Comparison of ENCODE assay signal across 25 cellular contexts in genomic region chr19:44959691-44960090, GRCh38. TPM values are rescaled to one million over a fixed set of nuclear protein-coding genes. Genes with fewer than 3 reads are reported as not detected.
DNase-seq lines count a peak whose midpoint lies in the region; ATAC-seq, FAIRE-seq and TF ChIP-seq lines count a peak whose summit lies in the region.
"Had no signal": no experiment of that assay in that cellular context is flagged by ENCODE, and none has a peak within 500 bp of the region (broad histone marks: within the 10 kb centered on the region; RNA-seq: fewer than 3 reads in every experiment).

No MANE protein-coding gene starts in this region.

- FAIRE-seq in GM12878 (lab: Jason Lieb, UNC): no peak
- FAIRE-seq: A204.1 had no signal

- no peaks in the 10 kb centered on the region for H3K9me3 Mint-ChIP-seq in activated CD8-positive, alpha-beta T cell treated with anti-CD3 and anti-CD28 coated beads for 36 hours
- H3K9me3 Mint-ChIP-seq in activated CD8-positive, alpha-beta T cell treated with anti-CD3 and anti-CD28 coated beads, Interleukin-2, amount 10 ng/mL, durations not matched to agents 7 days and 5 days (ENCODE audit: insufficient read depth): no peaks in the 10 kb centered on the region
- H3K9me3 Mint-ChIP-seq in IgD-negative memory B cell (no peaks in the 10 kb centered on the region), progenitor cell of endocrine pancreas (ENCODE audit: low read depth) (no peaks in the 10 kb centered on the region)
- H3K9me3 Mint-ChIP-seq: mesothelial cell of epicardium had no signal

- RAD21 ChIA-PET in GM12878 (lab: Charles Lee; ENCODE audit: unreplicated experiment): interaction anchor here (0.8 to 1.4 kb wide), 3 partner anchors 27 to 100 kb away, joined by 3 to 6 read pairs (median 4); no protein-coding TSS in a partner anchor

- peak overlapping the region; percentile 33 for H3K27ac ChIP-seq in GM12878 (ENCODE audit: control insufficient read depth, insufficient read depth)
- H3K27ac ChIP-seq: breast epithelium, colonic mucosa had no signal

- no peaks in the 10 kb centered on the region for H4K20me1 ChIP-seq in GM12878 (ENCODE audit: control insufficient read depth, insufficient read depth)

- TF ChIP-seq RAD21 in GM12878 (IDR thresholded peaks at IDR 0.05; ENCODE audit: insufficient read depth, low read depth, low read length): no peak

- SMC1A ChIA-PET in GM12878 (lab: Charles Lee; ENCODE audit: uncharacterized antibody, unreplicated experiment): interaction anchor here (1.3 to 1.9 kb wide), 2 partner anchors 16 to 100 kb away, joined by 4 to 5 read pairs; no protein-coding TSS in a partner anchor

- H3K36me3 Mint-ChIP-seq in activated CD8-positive, alpha-beta T cell treated with anti-CD3 and anti-CD28 coated beads for 36 hours (ENCODE audit: low read depth): peaks cover 6% of the 10 kb centered on the region
- peaks cover 6% of the 10 kb centered on the region for H3K36me3 Mint-ChIP-seq in activated CD8-positive, alpha-beta T cell treated with anti-CD3 and anti-CD28 coated beads, Interleukin-2, amount 10 ng/mL, durations not matched to agents 7 days and 5 days (ENCODE audit: low read depth)
- H3K36me3 Mint-ChIP-seq in IgD-negative memory B cell (no peaks in the 10 kb centered on the region), progenitor cell of endocrine pancreas (ENCODE audit: insufficient read depth) (peaks cover 5% of the 10 kb centered on the region)

- peaks cover 60% of the 10 kb centered on the region for H3K79me2 ChIP-seq in GM12878 (ENCODE audit: control insufficient read depth, insufficient read depth, low read length)

- H3K27ac Mint-ChIP-seq in activated CD8-positive, alpha-beta T cell treated with anti-CD3 and anti-CD28 coated beads for 36 hours: peak overlapping the region; percentile 44
- no peak overlapping the region for H3K27ac Mint-ChIP-seq in activated CD8-positive, alpha-beta T cell treated with anti-CD3 and anti-CD28 coated beads, Interleukin-2, amount 10 ng/mL, durations not matched to agents 7 days and 5 days
- H3K27ac Mint-ChIP-seq in IgD-negative memory B cell: peak overlapping the region; percentile 75 to 85 (median 75)
- H3K27ac Mint-ChIP-seq in progenitor cell of endocrine pancreas: peak overlapping the region; percentile 17
- H3K27ac Mint-ChIP-seq: mesothelial cell of epicardium had no signal

- TF ChIP-seq EP300 in GM12878 (IDR thresholded peaks at IDR 0.05; ENCODE audit: borderline replicate concordance in 1 of 2, control insufficient read depth in 1 of 2, low read depth in 2 of 2, low read length in 2 of 2): no peak

- no peaks in the 10 kb centered on the region for H3K27me3 ChIP-seq in GM12878 (replicated peaks in 1 of 2; ENCODE audit: control insufficient read depth in 2 of 2, insufficient read depth in 2 of 2, low read length in 1 of 2)
- H3K27me3 ChIP-seq: BE2C, breast epithelium, colonic mucosa had no signal

- no peak for DNase-seq in activated CD8-positive, alpha-beta T cell treated with anti-CD3 and anti-CD28 coated beads for 36 hours
- DNase-seq in activated CD8-positive, alpha-beta T cell treated with anti-CD3 and anti-CD28 coated beads, Interleukin-2, amount 10 ng/mL, durations not matched to agents 7 days and 5 days: no peak
- no peak for DNase-seq in GM12878 (ENCODE audit: low read depth, low spot score)
- DNase-seq in progenitor cell of endocrine pancreas (ENCODE audit: low spot score, unreplicated experiment): no peak
- DNase-seq in NCI-H2081 (lab: John Stamatoyannopoulos, UW): no peak
- DNase-seq in NCI-H1436 treated with DMSO at 0.1 percent for 48 hours (lab: John Stamatoyannopoulos, UW): no peak
- DNase-seq: BE2C; colonic mucosa; head of caudate nucleus; MM.1S; NCI-H146; NCI-H2171; NCI-H526; OCI-M1; stimulated activated CD4-positive, alpha-beta T cell treated with anti-CD3 and anti-CD28 coated beads, Interleukin-2, amount 100 ng/mL, for 48 hours had no signal

- intact Hi-C loops in activated CD8-positive, alpha-beta T cell treated with anti-CD3 and anti-CD28 coated beads for 36 hours (cut with micrococcal nuclease): no loop called here
- intact Hi-C loops in GM12878 (cut with micrococcal nuclease; ENCODE audit: unreplicated experiment): no loop called here

- in situ Hi-C loops in GM12878 (cut with MboI): loop anchor here (10.0 kb wide), 1 partner anchor 55 kb away; the partner anchor contains the start of gene APOE

- no peaks in the 10 kb centered on the region for H3K9me3 ChIP-seq in GM12878 (replicated peaks; ENCODE audit: control insufficient read depth, insufficient read depth, low read length)
- H3K9me3 ChIP-seq: BE2C, breast epithelium, colonic mucosa had no signal

- peaks cover 42% of the 10 kb centered on the region for H3K4me1 Mint-ChIP-seq in activated CD8-positive, alpha-beta T cell treated with anti-CD3 and anti-CD28 coated beads for 36 hours (ENCODE audit: low read depth)
- H3K4me1 Mint-ChIP-seq in activated CD8-positive, alpha-beta T cell treated with anti-CD3 and anti-CD28 coated beads, Interleukin-2, amount 10 ng/mL, durations not matched to agents 7 days and 5 days (ENCODE audit: low read depth): peaks cover 29% of the 10 kb centered on the region
- peaks cover 50 to 58% (median 57%) of the 10 kb centered on the region in 3 donors for H3K4me1 Mint-ChIP-seq in IgD-negative memory B cell
- peaks cover 16% of the 10 kb centered on the region for H3K4me1 Mint-ChIP-seq in progenitor cell of endocrine pancreas (ENCODE audit: low read depth)

- no peak overlapping the region for H3K4me3 Mint-ChIP-seq in activated CD8-positive, alpha-beta T cell treated with anti-CD3 and anti-CD28 coated beads for 36 hours
- no peak overlapping the region for H3K4me3 Mint-ChIP-seq in activated CD8-positive, alpha-beta T cell treated with anti-CD3 and anti-CD28 coated beads, Interleukin-2, amount 10 ng/mL, durations not matched to agents 7 days and 5 days
- peak overlapping the region; percentile 12 to 53 (median 30) for H3K4me3 Mint-ChIP-seq in IgD-negative memory B cell
- H3K4me3 Mint-ChIP-seq in progenitor cell of endocrine pancreas (ENCODE audit: low read depth): no peak overlapping the region
- H3K4me3 Mint-ChIP-seq: mesothelial cell of epicardium had no signal

- TF ChIP-seq CTCF in activated CD8-positive, alpha-beta T cell treated with anti-CD3 and anti-CD28 coated beads for 36 hours (IDR thresholded peaks at IDR 0.05): no peak
- TF ChIP-seq CTCF in GM12878 (IDR thresholded peaks at IDR 0.05 in 2 of 3, conservative IDR thresholded peaks at IDR 0.05 in 1 of 3; ENCODE audit: control insufficient read depth in 2 of 3, extremely low read depth in 1 of 3, insufficient read depth in 1 of 3, low read depth in 3 of 3, low read length in 3 of 3) (no peak), progenitor cell of endocrine pancreas (IDR thresholded peaks at IDR 0.05; ENCODE audit: unreplicated experiment) (no peak)

- no peaks in the 10 kb centered on the region for H3K27me3 Mint-ChIP-seq in activated CD8-positive, alpha-beta T cell treated with anti-CD3 and anti-CD28 coated beads for 36 hours
- H3K27me3 Mint-ChIP-seq in activated CD8-positive, alpha-beta T cell treated with anti-CD3 and anti-CD28 coated beads, Interleukin-2, amount 10 ng/mL, durations not matched to agents 7 days and 5 days (ENCODE audit: low read depth): no peaks in the 10 kb centered on the region
- H3K27me3 Mint-ChIP-seq in IgD-negative memory B cell (no peaks in the 10 kb centered on the region), progenitor cell of endocrine pancreas (no peaks in the 10 kb centered on the region)

- no peak overlapping the region; the same call in 1 of the 2 replicates for H3K9ac ChIP-seq in GM12878 (ENCODE audit: control insufficient read depth, insufficient read depth, low read length)

- POLR2A ChIA-PET in activated CD8-positive, alpha-beta T cell treated with anti-CD3 and anti-CD28 coated beads for 36 hours (lab: Charles Lee): interaction anchor here (0.6 to 1.0 kb wide), 2 partner anchors 56 to 102 kb away, joined by 3 to 4 read pairs; no protein-coding TSS in a partner anchor
- POLR2A ChIA-PET in activated CD8-positive, alpha-beta T cell treated with anti-CD3 and anti-CD28 coated beads, Interleukin-2, amount 10 ng/mL, durations not matched to agents 7 days and 5 days (lab: Charles Lee): interaction anchor here (0.6 kb wide), 1 partner anchor 257 kb away, joined by 4 read pairs; no protein-coding TSS in a partner anchor
- POLR2A ChIA-PET in GM12878 (lab: Charles Lee): interaction anchor here (0.6 kb wide), 1 partner anchor 162 kb away, joined by 3 read pairs; no protein-coding TSS in a partner anchor

- TF ChIP-seq POLR2A in GM12878 (IDR thresholded peaks at IDR 0.05; ENCODE audit: low read depth, low read length): no peak

- 87% methylated on average over 5 of the region's 5 CpGs for WGBS in GM12878 (ENCODE audit: insufficient coverage, insufficient replicate concordance, low lambda C conversion rate, missing lambda C conversion rate)

- no TSS peak for BruUV-seq in GM12878 (replicated peaks; lab: Mats Ljungman, UMichigan)

- no peak overlapping the region; the same call in 1 of the 2 replicates for H3K4me3 ChIP-seq in GM12878
- H3K4me3 ChIP-seq: breast epithelium, colonic mucosa, smooth muscle cell had no signal

- H3K4me1 ChIP-seq in GM12878 (ENCODE audit: control insufficient read depth, insufficient read depth, low read length): peaks cover 14% of the 10 kb centered on the region
- H3K4me1 ChIP-seq: BE2C had no signal

- peak overlapping the region; percentile 62 for H3K4me2 ChIP-seq in GM12878 (ENCODE audit: control insufficient read depth, insufficient read depth)
- H3K4me2 ChIP-seq: smooth muscle cell had no signal

- H3K36me3 ChIP-seq in GM12878 (ENCODE audit: control insufficient read depth in 2 of 2, insufficient read depth in 2 of 2, low read length in 1 of 2): peaks cover 5 to 8% of the 10 kb centered on the region in 2 experiments

- CTCF ChIA-PET in activated CD8-positive, alpha-beta T cell treated with anti-CD3 and anti-CD28 coated beads for 36 hours (lab: Charles Lee): no interaction called here
- CTCF ChIA-PET in activated CD8-positive, alpha-beta T cell treated with anti-CD3 and anti-CD28 coated beads, Interleukin-2, amount 10 ng/mL, durations not matched to agents 7 days and 5 days (lab: Charles Lee): interaction anchor here (1.0 kb wide), 1 partner anchor 29 kb away, joined by 3 read pairs; no protein-coding TSS in a partner anchor
- CTCF ChIA-PET in GM12878 (lab: Yijun Ruan, JAX): interaction anchor here (1.2 to 4.1 kb wide), 4 partner anchors 8 to 100 kb away, joined by 5 to 25 read pairs (median 6); no protein-coding TSS in a partner anchor

- no peak overlapping the region for H2AFZ ChIP-seq in GM12878 (ENCODE audit: control insufficient read depth, low read depth, low read length)

- ATAC-seq in activated CD8-positive, alpha-beta T cell treated with anti-CD3 and anti-CD28 coated beads for 36 hours: no peak
- no peak for ATAC-seq in activated CD8-positive, alpha-beta T cell treated with anti-CD3 and anti-CD28 coated beads, Interleukin-2, amount 10 ng/mL, durations not matched to agents 7 days and 5 days
- no peak for ATAC-seq in GM12878
- no peak for ATAC-seq in HG02938 (IDR thresholded peaks at IDR 0.05; ENCODE audit: unreplicated experiment)
- ATAC-seq: Right ventricle myocardium inferior had no signal

RNA-seq across cellular contexts. Expression of gene CLPTM1, which starts 4.5 kb away (rescaled TPM):
- total RNA-seq in activated CD8-positive, alpha-beta T cell treated with anti-CD3 and anti-CD28 coated beads for 36 hours: 10 to 100 TPM; 38.6 to 39.8 TPM
- 10 to 100 TPM; 65.5 to 67.8 TPM for total RNA-seq in activated CD8-positive, alpha-beta T cell treated with anti-CD3 and anti-CD28 coated beads, Interleukin-2, amount 10 ng/mL, durations not matched to agents 7 days and 5 days
- polyA plus RNA-seq in IgD-negative memory B cell (29.2 TPM), GM12878 (2011; rRNA removed) (13.3 and 33.1 TPM in 2 replicates), GM12878 (2014; fragmentation: Illumina TruSeq; extraction: Trizol) (28.5 and 51.2 TPM in 2 replicates), GM12878 (2014; fragmentation: Nextera tagmentation; extraction: Ambion mirVana) (1 to 10 TPM in 1 of 2 experiments, under 1 TPM in 1; 0.42 to 2.3 TPM), GM12878 (2014; rRNA removed) (36.2 and 43.4 TPM in 2 replicates), GM12878 (2016; fragmentation: Nextera tagmentation; extraction: Ambion mirVana) (10 to 100 TPM; 56.6 to 60.9 TPM)
- 48.2 and 53.9 TPM in 2 replicates for total RNA-seq in GM12878 (2013; cell fraction: nucleolus; rRNA removed)
- total RNA-seq in GM12878 (2014; rRNA removed) (22.5 and 34.3 TPM in 2 replicates), GM12878 (2014; rRNA removed; fragmentation: Illumina TruSeq; extraction: Trizol) (10.5 and 14.4 TPM in 2 replicates), GM12878 (2021) (70.6 and 72.6 TPM in 2 replicates), progenitor cell of endocrine pancreas (95.5 and 98.8 TPM in 2 replicates)
- 19.8 TPM for polyA plus RNA-seq in GM12878 (2011; ENCODE audit: low read depth)
- 49.1 and 49.9 TPM in 2 replicates for polyA plus RNA-seq in GM12878 (2011; cell fraction: cytosol; rRNA removed)
- polyA plus RNA-seq in GM12878 (2011; cell fraction: nucleus; rRNA removed): 120 and 136 TPM in 2 replicates
- polyA plus RNA-seq in GM12878 (2012): 37.1 and 39.2 TPM in 2 replicates
- 45.1 and 46.5 TPM in 2 replicates for polyA minus RNA-seq in GM12878 (2011; rRNA and poly(A)+ RNA removed)
- 22.6 and 31.4 TPM in 2 replicates for polyA minus RNA-seq in GM12878 (2011; cell fraction: cytosol; rRNA and poly(A)+ RNA removed)
- polyA minus RNA-seq in GM12878 (2011; cell fraction: nucleus; rRNA and poly(A)+ RNA removed): 23.0 and 39.7 TPM in 2 replicates

RNA-seq across cellular contexts. Expression of gene APOC2, which starts 13.8 kb away (rescaled TPM):
- not detected for total RNA-seq in activated CD8-positive, alpha-beta T cell treated with anti-CD3 and anti-CD28 coated beads for 36 hours
- not detected for total RNA-seq in activated CD8-positive, alpha-beta T cell treated with anti-CD3 and anti-CD28 coated beads, Interleukin-2, amount 10 ng/mL, durations not matched to agents 7 days and 5 days
- polyA plus RNA-seq in IgD-negative memory B cell (not detected), GM12878 (2011; rRNA removed) (0.52 and 0.72 TPM in 2 replicates), GM12878 (2014; fragmentation: Illumina TruSeq; extraction: Trizol) (not detected in 2 replicates), GM12878 (2014; fragmentation: Nextera tagmentation; extraction: Ambion mirVana) (not detected), GM12878 (2014; rRNA removed) (not detected in 2 replicates), GM12878 (2016; fragmentation: Nextera tagmentation; extraction: Ambion mirVana) (not detected)
- not detected in 2 replicates for total RNA-seq in GM12878 (2013; cell fraction: nucleolus; rRNA removed)
- total RNA-seq in GM12878 (2014; rRNA removed) (not detected in 2 replicates), GM12878 (2014; rRNA removed; fragmentation: Illumina TruSeq; extraction: Trizol) (not detected in 2 replicates), GM12878 (2021) (not detected in 2 replicates), progenitor cell of endocrine pancreas (not detected in 2 replicates)
- polyA plus RNA-seq in GM12878 (2011; ENCODE audit: low read depth): not detected
- 1.2 and 1.3 TPM in 2 replicates for polyA plus RNA-seq in GM12878 (2011; cell fraction: cytosol; rRNA removed)
- not detected in 2 replicates for polyA plus RNA-seq in GM12878 (2011; cell fraction: nucleus; rRNA removed)
- polyA plus RNA-seq in GM12878 (2012): 0.49 TPM in 1 of 2 replicates, not detected in the other
- polyA minus RNA-seq in GM12878 (2011; rRNA and poly(A)+ RNA removed): 0.41 TPM in 1 of 2 replicates, not detected in the other
- polyA minus RNA-seq in GM12878 (2011; cell fraction: cytosol; rRNA and poly(A)+ RNA removed): not detected in 2 replicates
- not detected in 2 replicates for polyA minus RNA-seq in GM12878 (2011; cell fraction: nucleus; rRNA and poly(A)+ RNA removed)
- total RNA-seq: mesothelial cell of epicardium, pulmonary artery endothelial cell, Right ventricle myocardium inferior had no signal

RNA-seq across cellular contexts. Expression of gene APOC4, which starts 17.7 kb away (rescaled TPM):
- total RNA-seq in activated CD8-positive, alpha-beta T cell treated with anti-CD3 and anti-CD28 coated beads for 36 hours: not detected
- not detected for total RNA-seq in activated CD8-positive, alpha-beta T cell treated with anti-CD3 and anti-CD28 coated beads, Interleukin-2, amount 10 ng/mL, durations not matched to agents 7 days and 5 days
- polyA plus RNA-seq in IgD-negative memory B cell (not detected), GM12878 (2011; rRNA removed) (not detected in 2 replicates), GM12878 (2014; fragmentation: Illumina TruSeq; extraction: Trizol) (1.4 TPM in 1 of 2 replicates, not detected in the other), GM12878 (2014; fragmentation: Nextera tagmentation; extraction: Ambion mirVana) (not detected), GM12878 (2014; rRNA removed) (not detected in 2 replicates), GM12878 (2016; fragmentation: Nextera tagmentation; extraction: Ambion mirVana) (not detected)
- not detected in 2 replicates for total RNA-seq in GM12878 (2013; cell fraction: nucleolus; rRNA removed)
- total RNA-seq in GM12878 (2014; rRNA removed) (not detected in 2 replicates), GM12878 (2014; rRNA removed; fragmentation: Illumina TruSeq; extraction: Trizol) (not detected in 2 replicates), GM12878 (2021) (not detected in 2 replicates), progenitor cell of endocrine pancreas (not detected in 2 replicates)
- polyA plus RNA-seq in GM12878 (2011; ENCODE audit: low read depth): not detected
- polyA plus RNA-seq in GM12878 (2011; cell fraction: cytosol; rRNA removed): not detected in 2 replicates
- polyA plus RNA-seq in GM12878 (2011; cell fraction: nucleus; rRNA removed): not detected in 2 replicates
- not detected in 2 replicates for polyA plus RNA-seq in GM12878 (2012)
- polyA minus RNA-seq in GM12878 (2011; rRNA and poly(A)+ RNA removed): not detected in 2 replicates
- polyA minus RNA-seq in GM12878 (2011; cell fraction: cytosol; rRNA and poly(A)+ RNA removed): not detected in 2 replicates
- polyA minus RNA-seq in GM12878 (2011; cell fraction: nucleus; rRNA and poly(A)+ RNA removed): not detected in 2 replicates
- total RNA-seq: breast epithelium, colonic mucosa, mesothelial cell of epicardium, pulmonary artery endothelial cell, Right ventricle myocardium inferior, smooth muscle cell, ureter had no signal
- polyA plus RNA-seq: adipose tissue, smooth muscle cell had no signal

RNA-seq across cellular contexts. Expression of gene RELB, which starts 41.6 kb away (rescaled TPM):
- 10 to 100 TPM; 37.6 to 37.9 TPM for total RNA-seq in activated CD8-positive, alpha-beta T cell treated with anti-CD3 and anti-CD28 coated beads for 36 hours
- 10 to 100 TPM in 1 of 2 experiments, 1 to 10 TPM in 1; 8.7 to 10.2 TPM for total RNA-seq in activated CD8-positive, alpha-beta T cell treated with anti-CD3 and anti-CD28 coated beads, Interleukin-2, amount 10 ng/mL, durations not matched to agents 7 days and 5 days
- 89.8 TPM for polyA plus RNA-seq in IgD-negative memory B cell
- 26.2 and 27.0 TPM in 2 replicates for total RNA-seq in GM12878 (2013; cell fraction: nucleolus; rRNA removed)
- 14.6 and 22.8 TPM in 2 replicates for total RNA-seq in GM12878 (2014; rRNA removed)
- 8.4 and 9.1 TPM in 2 replicates for total RNA-seq in GM12878 (2014; rRNA removed; fragmentation: Illumina TruSeq; extraction: Trizol)
- total RNA-seq in GM12878 (2021): 43.4 and 43.8 TPM in 2 replicates
- polyA plus RNA-seq in GM12878 (2011; ENCODE audit: low read depth): 7.3 TPM
- polyA plus RNA-seq in GM12878 (2011; rRNA removed): 9.9 and 20.6 TPM in 2 replicates
- 34.4 and 43.0 TPM in 2 replicates for polyA plus RNA-seq in GM12878 (2011; cell fraction: cytosol; rRNA removed)
- 42.0 and 52.3 TPM in 2 replicates for polyA plus RNA-seq in GM12878 (2011; cell fraction: nucleus; rRNA removed)
- 27.3 and 32.8 TPM in 2 replicates for polyA plus RNA-seq in GM12878 (2012)
- polyA plus RNA-seq in GM12878 (2014; fragmentation: Illumina TruSeq; extraction: Trizol): 3.6 and 5.6 TPM in 2 replicates
- polyA plus RNA-seq in GM12878 (2014; fragmentation: Nextera tagmentation; extraction: Ambion mirVana): 1 to 10 TPM in 1 of 2 experiments, under 1 TPM in 1; 0.66 to 3.2 TPM
- 27.9 and 38.9 TPM in 2 replicates for polyA plus RNA-seq in GM12878 (2014; rRNA removed)
- polyA plus RNA-seq in GM12878 (2016; fragmentation: Nextera tagmentation; extraction: Ambion mirVana): 10 to 100 TPM; 11.1 to 14.5 TPM
- polyA minus RNA-seq in GM12878 (2011; rRNA and poly(A)+ RNA removed): 27.9 and 45.2 TPM in 2 replicates
- 30.0 and 34.2 TPM in 2 replicates for polyA minus RNA-seq in GM12878 (2011; cell fraction: cytosol; rRNA and poly(A)+ RNA removed)
- polyA minus RNA-seq in GM12878 (2011; cell fraction: nucleus; rRNA and poly(A)+ RNA removed): 9.7 and 20.9 TPM in 2 replicates
- 6.2 and 6.8 TPM in 2 replicates for total RNA-seq in progenitor cell of endocrine pancreas

RNA-seq across cellular contexts. Expression of gene APOC1, which starts 45.3 kb away (rescaled TPM):
- total RNA-seq in activated CD8-positive, alpha-beta T cell treated with anti-CD3 and anti-CD28 coated beads for 36 hours: 1 to 10 TPM; 2.5 to 3.6 TPM
- not detected for total RNA-seq in activated CD8-positive, alpha-beta T cell treated with anti-CD3 and anti-CD28 coated beads, Interleukin-2, amount 10 ng/mL, durations not matched to agents 7 days and 5 days
- not detected for polyA plus RNA-seq in IgD-negative memory B cell
- total RNA-seq in GM12878 (2013; cell fraction: nucleolus; rRNA removed): not detected in 2 replicates
- total RNA-seq in GM12878 (2014; rRNA removed): 0.73 and 1.3 TPM in 2 replicates
- 0.76 and 2.4 TPM in 2 replicates for total RNA-seq in GM12878 (2014; rRNA removed; fragmentation: Illumina TruSeq; extraction: Trizol)
- 2.7 and 3.8 TPM in 2 replicates for total RNA-seq in GM12878 (2021)
- 1.1 TPM for polyA plus RNA-seq in GM12878 (2011; ENCODE audit: low read depth)
- 1.0 and 1.7 TPM in 2 replicates for polyA plus RNA-seq in GM12878 (2011; rRNA removed)
- polyA plus RNA-seq in GM12878 (2011; cell fraction: cytosol; rRNA removed): 0.85 and 1.2 TPM in 2 replicates
- 1.1 TPM in 1 of 2 replicates, not detected in the other for polyA plus RNA-seq in GM12878 (2011; cell fraction: nucleus; rRNA removed)
- polyA plus RNA-seq in GM12878 (2012): 8.3 and 12.1 TPM in 2 replicates
- 3.8 TPM in 1 of 2 replicates, not detected in the other for polyA plus RNA-seq in GM12878 (2014; fragmentation: Illumina TruSeq; extraction: Trizol)
- polyA plus RNA-seq in GM12878 (2014; fragmentation: Nextera tagmentation; extraction: Ambion mirVana): 1 to 10 TPM; 2.4 to 4.0 TPM
- 0.47 and 0.83 TPM in 2 replicates for polyA plus RNA-seq in GM12878 (2014; rRNA removed)
- polyA plus RNA-seq in GM12878 (2016; fragmentation: Nextera tagmentation; extraction: Ambion mirVana): 1 to 10 TPM; 2.8 to 3.9 TPM
- 0.73 TPM in 1 of 2 replicates, not detected in the other for polyA minus RNA-seq in GM12878 (2011; rRNA and poly(A)+ RNA removed)
- not detected in 2 replicates for polyA minus RNA-seq in GM12878 (2011; cell fraction: cytosol; rRNA and poly(A)+ RNA removed)
- polyA minus RNA-seq in GM12878 (2011; cell fraction: nucleus; rRNA and poly(A)+ RNA removed): not detected in 2 replicates
- total RNA-seq in progenitor cell of endocrine pancreas: 85.5 and 89.4 TPM in 2 replicates

Comparison
In these comparisons a context has a peak if more than half of its experiments do, and no peak if none do; other contexts are left out.
1. H3K4me3 Mint-ChIP-seq: peak in IgD-negative memory B cell (4 of 4); none in activated CD8-positive, alpha-beta T cell treated with anti-CD3 and anti-CD28 coated beads for 36 hours (single experiment), activated CD8-positive, alpha-beta T cell treated with anti-CD3 and anti-CD28 coated beads, Interleukin-2, amount 10 ng/mL, durations not matched to agents 7 days and 5 days (single experiment) and progenitor cell of endocrine pancreas (single experiment).